In the genomic region with DNA sequence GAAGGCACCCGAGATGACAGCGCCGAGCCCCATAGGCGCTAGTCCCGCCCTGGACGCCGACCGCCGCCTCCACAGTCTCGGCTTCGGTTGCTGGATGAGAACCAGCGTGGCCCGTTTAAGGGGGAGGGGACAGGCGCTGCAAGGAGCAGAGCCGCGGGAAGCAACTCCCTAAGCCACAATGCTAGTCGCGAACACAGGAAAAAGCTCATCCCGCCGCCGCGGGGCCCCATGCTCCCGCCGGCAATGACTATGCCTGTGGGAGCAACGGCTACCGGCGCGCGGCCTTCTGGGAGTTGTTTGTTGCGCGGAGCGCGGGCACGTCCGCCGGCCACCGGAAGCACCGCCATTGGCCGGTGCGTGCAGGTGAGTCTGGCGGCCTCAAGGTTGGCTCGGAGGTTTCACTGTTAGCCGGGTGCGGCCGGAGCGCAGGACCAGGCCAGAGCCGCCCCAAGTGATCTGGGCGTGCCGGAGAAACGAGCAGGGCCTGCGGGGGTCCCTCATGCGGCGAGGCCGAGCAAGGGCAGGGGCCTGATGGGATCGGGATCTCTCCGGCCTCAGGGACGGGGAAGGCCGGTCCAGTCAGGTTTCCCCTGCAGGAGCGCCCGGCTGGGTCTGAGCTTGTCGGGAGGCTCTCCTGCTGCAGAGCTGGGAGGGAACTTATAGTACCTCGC, we compare ENCODE assay signal across 1 cellular context.
TF ChIP-seq lines count a peak whose summit lies in the region.

Gene ZNF544, plus strand, starts transcription at position 331 of the 671 bp plus-strand sequence. CDS start 15,110 bp downstream, outside the sequence.

TF ChIP-seq in SK-N-SH treated with all-trans-retinoic acid at 6 μM for 48 hours, 23 proteins besides CTCF, POLR2A, EP300 and RAD21 (continued from another document):
- TF ChIP-seq TSHZ2 (CRISPR knock-in tag; IDR thresholded peaks at IDR 0.05) (no peak), CSDC2 (CRISPR knock-in tag; IDR thresholded peaks at IDR 0.05) (no peak), ZNF565 (CRISPR knock-in tag; conservative IDR thresholded peaks at IDR 0.05; ENCODE audit: low read depth) (no peak)
